In the genomic region with DNA sequence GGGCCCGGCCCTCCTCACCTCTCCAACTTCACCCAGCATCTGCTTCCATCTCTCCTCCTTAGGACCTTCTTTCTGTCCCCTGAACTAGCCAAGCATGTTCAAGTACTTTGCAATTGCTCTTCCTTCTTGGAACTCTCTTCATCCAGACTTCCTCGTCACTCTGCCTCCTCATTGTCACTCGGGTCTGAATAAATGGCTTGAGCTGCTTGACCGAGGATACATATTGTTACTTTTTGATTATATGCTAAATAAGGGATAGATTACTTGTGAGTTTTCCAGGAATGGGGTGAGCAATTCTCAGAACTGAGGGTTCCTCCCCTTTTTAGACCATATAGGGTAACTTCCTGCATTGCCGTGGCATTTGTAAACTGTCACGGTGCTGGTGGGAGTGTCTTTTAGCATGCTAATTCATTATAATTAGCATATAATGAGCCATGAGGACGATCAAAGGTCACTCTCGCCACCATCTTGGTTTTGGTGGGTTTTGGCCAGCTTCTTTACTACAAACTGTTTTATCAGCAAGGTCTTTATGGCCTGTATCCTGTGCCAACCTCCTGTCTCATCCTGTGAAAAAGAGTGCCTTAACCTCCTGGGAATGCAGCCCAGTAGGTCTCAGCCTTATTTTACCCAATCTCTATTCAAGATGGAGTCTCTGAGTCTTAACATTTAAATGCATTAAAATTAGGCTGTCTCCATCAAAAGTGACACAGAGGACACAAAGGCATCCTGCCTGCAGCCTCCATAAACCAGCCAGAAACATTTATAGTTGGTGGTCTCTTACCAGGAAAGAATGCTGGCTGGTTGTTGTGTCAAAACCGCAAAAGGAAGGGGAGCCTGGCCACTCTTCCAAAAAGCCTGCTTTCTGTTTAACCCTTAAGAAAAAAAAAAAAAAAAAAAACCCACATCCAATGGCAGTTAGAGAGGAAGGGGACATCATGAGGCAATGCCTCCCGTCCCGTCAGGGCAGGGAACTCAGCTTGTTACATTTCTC, we compare ENCODE assay signal across 1 cellular context.
TF ChIP-seq lines count a peak whose summit lies in the region.

No MANE protein-coding gene starts in this region.

TF ChIP-seq in K562, 482 proteins besides CTCF, POLR2A, EP300 and RAD21 (continued from another document and continues in another):
- TF ChIP-seq, protein P1, sequence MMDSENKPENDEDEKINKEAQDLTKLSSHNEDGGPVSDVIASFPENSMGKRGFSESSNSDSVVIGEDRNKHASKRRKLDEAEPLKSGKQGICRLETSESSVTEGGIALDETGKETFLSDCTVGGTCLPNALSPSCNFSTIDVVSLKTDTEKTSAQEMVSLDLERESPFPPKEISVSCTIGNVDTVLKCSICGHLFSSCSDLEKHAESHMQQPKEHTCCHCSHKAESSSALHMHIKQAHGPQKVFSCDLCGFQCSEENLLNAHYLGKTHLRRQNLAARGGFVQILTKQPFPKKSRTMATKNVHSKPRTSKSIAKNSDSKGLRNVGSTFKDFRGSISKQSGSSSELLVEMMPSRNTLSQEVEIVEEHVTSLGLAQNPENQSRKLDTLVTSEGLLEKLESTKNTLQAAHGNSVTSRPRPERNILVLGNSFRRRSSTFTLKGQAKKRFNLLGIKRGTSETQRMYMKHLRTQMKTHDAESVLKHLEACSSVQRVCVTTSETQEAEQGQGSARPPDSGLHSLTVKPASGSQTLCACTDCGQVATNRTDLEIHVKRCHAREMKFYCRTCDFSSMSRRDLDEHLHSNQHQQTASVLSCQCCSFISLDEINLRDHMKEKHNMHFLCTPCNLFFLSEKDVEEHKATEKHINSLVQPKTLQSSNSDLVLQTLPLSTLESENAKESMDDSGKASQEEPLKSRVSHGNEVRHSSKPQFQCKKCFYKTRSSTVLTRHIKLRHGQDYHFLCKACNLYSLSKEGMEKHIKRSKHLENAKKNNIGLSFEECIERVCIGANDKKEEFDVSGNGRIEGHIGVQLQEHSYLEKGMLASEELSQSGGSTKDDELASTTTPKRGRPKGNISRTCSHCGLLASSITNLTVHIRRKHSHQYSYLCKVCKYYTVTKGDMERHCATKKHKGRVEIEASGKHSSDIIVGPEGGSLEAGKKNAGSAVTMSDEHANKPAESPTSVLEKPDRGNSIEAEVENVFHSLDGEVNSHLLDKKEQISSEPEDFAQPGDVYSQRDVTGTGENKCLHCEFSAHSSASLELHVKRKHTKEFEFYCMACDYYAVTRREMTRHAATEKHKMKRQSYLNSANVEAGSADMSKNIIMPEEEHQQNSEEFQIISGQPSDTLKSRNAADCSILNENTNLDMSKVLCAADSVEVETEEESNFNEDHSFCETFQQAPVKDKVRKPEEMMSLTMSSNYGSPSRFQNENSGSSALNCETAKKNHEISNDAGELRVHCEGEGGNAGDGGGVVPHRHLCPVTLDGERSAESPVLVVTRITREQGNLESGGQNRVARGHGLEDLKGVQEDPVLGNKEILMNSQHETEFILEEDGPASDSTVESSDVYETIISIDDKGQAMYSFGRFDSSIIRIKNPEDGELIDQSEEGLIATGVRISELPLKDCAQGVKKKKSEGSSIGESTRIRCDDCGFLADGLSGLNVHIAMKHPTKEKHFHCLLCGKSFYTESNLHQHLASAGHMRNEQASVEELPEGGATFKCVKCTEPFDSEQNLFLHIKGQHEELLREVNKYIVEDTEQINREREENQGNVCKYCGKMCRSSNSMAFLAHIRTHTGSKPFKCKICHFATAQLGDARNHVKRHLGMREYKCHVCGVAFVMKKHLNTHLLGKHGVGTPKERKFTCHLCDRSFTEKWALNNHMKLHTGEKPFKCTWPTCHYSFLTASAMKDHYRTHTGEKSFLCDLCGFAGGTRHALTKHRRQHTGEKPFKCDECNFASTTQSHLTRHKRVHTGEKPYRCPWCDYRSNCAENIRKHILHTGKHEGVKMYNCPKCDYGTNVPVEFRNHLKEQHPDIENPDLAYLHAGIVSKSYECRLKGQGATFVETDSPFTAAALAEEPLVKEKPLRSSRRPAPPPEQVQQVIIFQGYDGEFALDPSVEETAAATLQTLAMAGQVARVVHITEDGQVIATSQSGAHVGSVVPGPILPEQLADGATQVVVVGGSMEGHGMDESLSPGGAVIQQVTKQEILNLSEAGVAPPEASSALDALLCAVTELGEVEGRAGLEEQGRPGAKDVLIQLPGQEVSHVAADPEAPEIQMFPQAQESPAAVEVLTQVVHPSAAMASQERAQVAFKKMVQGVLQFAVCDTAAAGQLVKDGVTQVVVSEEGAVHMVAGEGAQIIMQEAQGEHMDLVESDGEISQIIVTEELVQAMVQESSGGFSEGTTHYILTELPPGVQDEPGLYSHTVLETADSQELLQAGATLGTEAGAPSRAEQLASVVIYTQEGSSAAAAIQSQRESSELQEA (IDR thresholded peaks at IDR 0.05; ENCODE audit: low read depth), result no peak; the same call in 1 of the 2 replicates
- peak; percentile 58 for TF ChIP-seq GABPA (tag; conservative IDR thresholded peaks at IDR 0.05; ENCODE audit: low read depth)
- TF ChIP-seq ZNF354B (CRISPR knock-in tag; IDR thresholded peaks at IDR 0.05), result peak; percentile 61; the same call in 1 of the 2 replicates
- TF ChIP-seq, protein P2, sequence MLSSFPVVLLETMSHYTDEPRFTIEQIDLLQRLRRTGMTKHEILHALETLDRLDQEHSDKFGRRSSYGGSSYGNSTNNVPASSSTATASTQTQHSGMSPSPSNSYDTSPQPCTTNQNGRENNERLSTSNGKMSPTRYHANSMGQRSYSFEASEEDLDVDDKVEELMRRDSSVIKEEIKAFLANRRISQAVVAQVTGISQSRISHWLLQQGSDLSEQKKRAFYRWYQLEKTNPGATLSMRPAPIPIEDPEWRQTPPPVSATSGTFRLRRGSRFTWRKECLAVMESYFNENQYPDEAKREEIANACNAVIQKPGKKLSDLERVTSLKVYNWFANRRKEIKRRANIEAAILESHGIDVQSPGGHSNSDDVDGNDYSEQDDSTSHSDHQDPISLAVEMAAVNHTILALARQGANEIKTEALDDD (IDR thresholded peaks at IDR 0.05), result peak; percentile 56; the same call in 1 of the 2 replicates
- no peak for TF ChIP-seq ZC3H4 (CRISPR knock-in tag; IDR thresholded peaks at IDR 0.05; ENCODE audit: borderline replicate concordance)
- peak; percentile 93 for TF ChIP-seq ERF (CRISPR knock-in tag; IDR thresholded peaks at IDR 0.05)
- TF ChIP-seq TAF7 (tag; IDR thresholded peaks at IDR 0.05), result peak; percentile 84
- peak; percentile 79 for TF ChIP-seq ZNF79 (CRISPR knock-in tag; IDR thresholded peaks at IDR 0.05; ENCODE audit: low read depth)
- TF ChIP-seq MBD2 (IDR thresholded peaks at IDR 0.05; ENCODE audit: borderline replicate concordance, low read depth), result peak; percentile 61; the same call in 1 of the 2 replicates
- peak; percentile 78 for TF ChIP-seq ILK (tag; IDR thresholded peaks at IDR 0.05; ENCODE audit: borderline replicate concordance, low read depth)
- TF ChIP-seq, protein P3, sequence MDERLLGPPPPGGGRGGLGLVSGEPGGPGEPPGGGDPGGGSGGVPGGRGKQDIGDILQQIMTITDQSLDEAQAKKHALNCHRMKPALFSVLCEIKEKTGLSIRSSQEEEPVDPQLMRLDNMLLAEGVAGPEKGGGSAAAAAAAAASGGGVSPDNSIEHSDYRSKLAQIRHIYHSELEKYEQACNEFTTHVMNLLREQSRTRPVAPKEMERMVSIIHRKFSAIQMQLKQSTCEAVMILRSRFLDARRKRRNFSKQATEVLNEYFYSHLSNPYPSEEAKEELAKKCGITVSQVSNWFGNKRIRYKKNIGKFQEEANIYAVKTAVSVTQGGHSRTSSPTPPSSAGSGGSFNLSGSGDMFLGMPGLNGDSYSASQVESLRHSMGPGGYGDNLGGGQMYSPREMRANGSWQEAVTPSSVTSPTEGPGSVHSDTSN (CRISPR knock-in tag; IDR thresholded peaks at IDR 0.05; ENCODE audit: low read depth), result no peak
- TF ChIP-seq, protein P3 (tag; conservative IDR thresholded peaks at IDR 0.05; ENCODE audit: low read depth), result peak; percentile 91
- TF ChIP-seq ZKSCAN1 (IDR thresholded peaks at IDR 0.05; ENCODE audit: low read depth, low read length), result no peak
- TF ChIP-seq CHCHD3 (CRISPR knock-in tag; IDR thresholded peaks at IDR 0.05), result peak; percentile 58; the same call in 1 of the 2 replicates
- TF ChIP-seq JUNB (CRISPR knock-in tag; conservative IDR thresholded peaks at IDR 0.05), result no peak
- TF ChIP-seq SPI1 (IDR thresholded peaks at IDR 0.05; ENCODE audit: borderline replicate concordance, low read depth, low read length), result no peak
- TF ChIP-seq, protein P4, sequence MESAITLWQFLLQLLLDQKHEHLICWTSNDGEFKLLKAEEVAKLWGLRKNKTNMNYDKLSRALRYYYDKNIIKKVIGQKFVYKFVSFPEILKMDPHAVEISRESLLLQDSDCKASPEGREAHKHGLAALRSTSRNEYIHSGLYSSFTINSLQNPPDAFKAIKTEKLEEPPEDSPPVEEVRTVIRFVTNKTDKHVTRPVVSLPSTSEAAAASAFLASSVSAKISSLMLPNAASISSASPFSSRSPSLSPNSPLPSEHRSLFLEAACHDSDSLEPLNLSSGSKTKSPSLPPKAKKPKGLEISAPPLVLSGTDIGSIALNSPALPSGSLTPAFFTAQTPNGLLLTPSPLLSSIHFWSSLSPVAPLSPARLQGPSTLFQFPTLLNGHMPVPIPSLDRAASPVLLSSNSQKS (CRISPR knock-in tag; IDR thresholded peaks at IDR 0.05), result no peak
- peak; percentile 15; the same call in 1 of the 2 replicates for TF ChIP-seq BCOR (IDR thresholded peaks at IDR 0.05)
- TF ChIP-seq HDAC8 (tag; IDR thresholded peaks at IDR 0.05), result peak; percentile 96
- 0 out of 2 replicates have a peak, but pooled peaks have one; percentile 13 for TF ChIP-seq HIVEP1 (CRISPR knock-in tag; IDR thresholded peaks at IDR 0.05)
- peak; percentile 94 for TF ChIP-seq ZNF311 (CRISPR knock-in tag; IDR thresholded peaks at IDR 0.05)
- TF ChIP-seq ZZZ3 (IDR thresholded peaks at IDR 0.05), result no peak
- TF ChIP-seq CC2D1A (IDR thresholded peaks at IDR 0.05), result peak; percentile 65; the same call in 1 of the 2 replicates
- TF ChIP-seq SP1 (CRISPR knock-in tag; IDR thresholded peaks at IDR 0.05), result peak; percentile 66
- TF ChIP-seq HMG20B (CRISPR knock-in tag; IDR thresholded peaks at IDR 0.05), result no peak
- TF ChIP-seq, protein P5, sequence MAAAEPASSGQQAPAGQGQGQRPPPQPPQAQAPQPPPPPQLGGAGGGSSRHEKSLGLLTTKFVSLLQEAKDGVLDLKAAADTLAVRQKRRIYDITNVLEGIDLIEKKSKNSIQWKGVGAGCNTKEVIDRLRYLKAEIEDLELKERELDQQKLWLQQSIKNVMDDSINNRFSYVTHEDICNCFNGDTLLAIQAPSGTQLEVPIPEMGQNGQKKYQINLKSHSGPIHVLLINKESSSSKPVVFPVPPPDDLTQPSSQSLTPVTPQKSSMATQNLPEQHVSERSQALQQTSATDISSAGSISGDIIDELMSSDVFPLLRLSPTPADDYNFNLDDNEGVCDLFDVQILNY (CRISPR knock-in tag; IDR thresholded peaks at IDR 0.05), result no peak
- TF ChIP-seq FOXP1 (CRISPR knock-in tag; IDR thresholded peaks at IDR 0.05), result no peak
- TF ChIP-seq, protein P6, sequence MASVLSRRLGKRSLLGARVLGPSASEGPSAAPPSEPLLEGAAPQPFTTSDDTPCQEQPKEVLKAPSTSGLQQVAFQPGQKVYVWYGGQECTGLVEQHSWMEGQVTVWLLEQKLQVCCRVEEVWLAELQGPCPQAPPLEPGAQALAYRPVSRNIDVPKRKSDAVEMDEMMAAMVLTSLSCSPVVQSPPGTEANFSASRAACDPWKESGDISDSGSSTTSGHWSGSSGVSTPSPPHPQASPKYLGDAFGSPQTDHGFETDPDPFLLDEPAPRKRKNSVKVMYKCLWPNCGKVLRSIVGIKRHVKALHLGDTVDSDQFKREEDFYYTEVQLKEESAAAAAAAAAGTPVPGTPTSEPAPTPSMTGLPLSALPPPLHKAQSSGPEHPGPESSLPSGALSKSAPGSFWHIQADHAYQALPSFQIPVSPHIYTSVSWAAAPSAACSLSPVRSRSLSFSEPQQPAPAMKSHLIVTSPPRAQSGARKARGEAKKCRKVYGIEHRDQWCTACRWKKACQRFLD (CRISPR knock-in tag; IDR thresholded peaks at IDR 0.05), result peak; percentile 98
- no peak for TF ChIP-seq IFI16 (CRISPR knock-in tag; IDR thresholded peaks at IDR 0.05)
- no peak for TF ChIP-seq NR3C1 (CRISPR knock-in tag; IDR thresholded peaks at IDR 0.05)
